ENCODE assay signal across 16 cellular contexts in the genomic region with DNA sequence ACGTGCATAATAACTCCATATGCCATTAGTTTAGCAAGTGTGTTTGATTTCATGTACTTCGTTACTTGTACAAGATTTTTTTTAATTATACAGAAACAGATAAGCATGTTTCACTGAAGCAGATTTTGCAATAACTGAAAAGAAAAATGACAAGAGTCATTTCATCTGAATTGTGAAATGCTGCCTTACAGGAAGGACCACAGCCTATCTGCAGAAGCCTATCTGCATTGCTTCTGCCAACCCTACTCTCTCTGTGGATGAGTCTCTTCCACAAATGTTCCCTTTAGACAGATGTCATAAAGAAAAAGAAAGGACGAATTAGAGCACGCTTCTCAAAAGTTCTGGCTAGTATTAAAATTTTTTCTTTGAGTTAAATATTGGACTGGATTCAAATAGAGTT.
"Had no signal": no experiment of that assay in that cellular context is flagged by ENCODE, and none has a peak within 500 bp of the region (broad histone marks: within the 10 kb centered on the region; RNA-seq: fewer than 3 reads in every experiment).

No MANE protein-coding gene starts in this region.

- H3K27ac ChIP-seq: body of pancreas, colonic mucosa, esophagus muscularis mucosa, hepatocyte, psoas muscle, stomach had no signal

- H3K9me3 ChIP-seq: body of pancreas, colonic mucosa, esophagus muscularis mucosa, psoas muscle, stomach had no signal

- H3K27me3 ChIP-seq: body of pancreas, colonic mucosa, esophagus muscularis mucosa, hepatocyte, stomach had no signal

- H3K4me3 ChIP-seq: body of pancreas, colonic mucosa, esophagus muscularis mucosa, hepatocyte, psoas muscle, stomach had no signal

- DNase-seq: activated CD4-positive, alpha-beta T cell treated with anti-CD3 and anti-CD28 coated beads, Interleukin-2, amount 50 U/mL, for 1 hour; activated CD8-positive, alpha-beta memory T cell treated with anti-CD3 and anti-CD28 coated beads for 24 hours; activated gamma-delta T cell treated with Interleukin-2 at 50 U/mL for 16 hours; amygdala; body of pancreas; central memory CD4-positive, alpha-beta T cell; colonic mucosa; nephron progenitor cell; occipital lobe; psoas muscle; stimulated activated CD4-positive, alpha-beta T cell treated with anti-CD3 and anti-CD28 coated beads, Interleukin-2, amount 100 ng/mL, for 24 hours; stomach had no signal

- H3K4me1 ChIP-seq: body of pancreas, colonic mucosa, esophagus muscularis mucosa, psoas muscle had no signal

- H3K36me3 ChIP-seq: colonic mucosa, esophagus muscularis mucosa, stomach had no signal

- ATAC-seq: body of pancreas, left lobe of liver, psoas muscle, sciatic nerve had no signal
